Comparison of ENCODE assay signal across 2 cellular contexts in genomic region chr22:17537155-17537554, GRCh38.
TF ChIP-seq lines count a peak whose summit lies in the region.

No MANE protein-coding gene starts in this region.

TF ChIP-seq in K562, 482 proteins besides CTCF, POLR2A, EP300 and RAD21:
- TF ChIP-seq HSF4 (CRISPR knock-in tag; IDR thresholded peaks at IDR 0.05; ENCODE audit: borderline replicate concordance) (no peak), SAFB (IDR thresholded peaks at IDR 0.05; ENCODE audit: borderline replicate concordance, low read depth, low read length) (no peak), MCM3 (IDR thresholded peaks at IDR 0.05) (no peak), TSHZ1 (CRISPR knock-in tag; IDR thresholded peaks at IDR 0.05) (no peak), ARNT (IDR thresholded peaks at IDR 0.05) (no peak), CBFB (CRISPR knock-in tag; IDR thresholded peaks at IDR 0.05) (no peak)
TF ChIP-seq in K562: peak in this region for 0.

TF ChIP-seq in HepG2, 621 proteins besides CTCF, POLR2A, EP300 and RAD21:
- TF ChIP-seq HMGA1 (CRISPR knock-in tag; conservative IDR thresholded peaks at IDR 0.05) (no peak), ZNF224 (CRISPR knock-in tag; IDR thresholded peaks at IDR 0.05) (no peak), MLXIP (CRISPR knock-in tag; IDR thresholded peaks at IDR 0.05; ENCODE audit: borderline replicate concordance) (no peak), ATF1 (CRISPR knock-in tag; IDR thresholded peaks at IDR 0.05) (no peak), ZNF12 (CRISPR knock-in tag; IDR thresholded peaks at IDR 0.05) (no peak), JDP2 (CRISPR knock-in tag; IDR thresholded peaks at IDR 0.05; ENCODE audit: borderline replicate concordance) (no peak), TIGD3 (CRISPR knock-in tag; IDR thresholded peaks at IDR 0.05; ENCODE audit: borderline replicate concordance) (no peak), ZNF326 (CRISPR knock-in tag; IDR thresholded peaks at IDR 0.05; ENCODE audit: borderline replicate concordance) (no peak), ZNF501 (CRISPR knock-in tag; IDR thresholded peaks at IDR 0.05) (no peak), ZNF337 (CRISPR knock-in tag; IDR thresholded peaks at IDR 0.05; ENCODE audit: borderline replicate concordance, low read depth) (no peak), ZNF142 (CRISPR knock-in tag; IDR thresholded peaks at IDR 0.05) (no peak), ZBTB42 (CRISPR knock-in tag; IDR thresholded peaks at IDR 0.05) (no peak), TEF (CRISPR knock-in tag; IDR thresholded peaks at IDR 0.05) (no peak)
- TF ChIP-seq, protein P1, sequence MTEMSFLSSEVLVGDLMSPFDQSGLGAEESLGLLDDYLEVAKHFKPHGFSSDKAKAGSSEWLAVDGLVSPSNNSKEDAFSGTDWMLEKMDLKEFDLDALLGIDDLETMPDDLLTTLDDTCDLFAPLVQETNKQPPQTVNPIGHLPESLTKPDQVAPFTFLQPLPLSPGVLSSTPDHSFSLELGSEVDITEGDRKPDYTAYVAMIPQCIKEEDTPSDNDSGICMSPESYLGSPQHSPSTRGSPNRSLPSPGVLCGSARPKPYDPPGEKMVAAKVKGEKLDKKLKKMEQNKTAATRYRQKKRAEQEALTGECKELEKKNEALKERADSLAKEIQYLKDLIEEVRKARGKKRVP (CRISPR knock-in tag; IDR thresholded peaks at IDR 0.05) = no peak
